In the genomic region with DNA sequence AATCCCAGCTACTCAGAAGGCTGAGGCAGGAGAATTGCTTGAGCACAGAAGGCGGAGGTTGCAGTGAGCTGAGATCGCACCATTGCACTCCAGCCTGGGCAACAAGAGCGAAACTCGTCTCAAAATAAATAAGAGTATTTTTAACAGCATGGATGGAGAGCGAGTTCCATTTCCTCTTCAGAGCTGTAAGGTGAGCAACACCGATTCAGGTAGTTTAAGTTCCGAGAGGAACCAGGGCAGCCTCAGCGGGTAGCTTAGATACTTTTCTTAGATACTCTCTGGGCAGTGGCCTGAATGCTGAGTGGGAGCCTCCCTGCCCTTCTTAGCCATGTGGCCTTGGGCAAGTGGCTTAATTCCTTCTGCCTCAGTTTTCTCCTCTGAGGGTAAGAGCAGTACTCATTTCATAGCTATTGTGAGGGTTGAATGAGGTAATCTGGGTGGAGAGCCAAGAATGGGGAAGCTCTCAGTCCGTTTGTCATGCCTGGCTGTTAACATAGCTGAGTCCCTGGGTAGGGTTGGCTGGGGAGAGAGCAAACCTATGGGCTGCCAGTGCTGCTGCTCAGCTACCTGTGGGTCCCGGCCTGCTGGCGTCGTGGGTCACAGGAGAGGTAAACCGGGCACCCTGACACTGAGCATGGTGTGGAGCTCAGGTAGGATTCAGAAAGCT, we compare ENCODE assay signal across 10 cellular contexts. TPM values are rescaled to one million over a fixed set of nuclear protein-coding genes. Genes with fewer than 3 reads are reported as not detected.
DNase-seq lines count a peak whose midpoint lies in the region; TF ChIP-seq lines count a peak whose summit lies in the region.
"Had no signal": no experiment of that assay in that cellular context is flagged by ENCODE, and none has a peak within 500 bp of the region (broad histone marks: within the 10 kb centered on the region; RNA-seq: fewer than 3 reads in every experiment).

No MANE protein-coding gene starts in this region.

- H3K4me1 ChIP-seq in endodermal cell (ENCODE audit: control insufficient read depth, insufficient read depth, low read length) (peaks cover 7% of the 10 kb centered on the region), neural progenitor cell (peaks cover 36% of the 10 kb centered on the region)

- peaks cover 68% of the 10 kb centered on the region for H4K20me1 ChIP-seq in neural progenitor cell (ENCODE audit: low read depth)

- H3K27ac Mint-ChIP-seq in endodermal cell (peak overlapping the region; percentile 84), neural progenitor cell (peak overlapping the region; percentile 57)
- H3K27ac Mint-ChIP-seq: activated naive CD8-positive, alpha-beta T cell treated with anti-CD3 and anti-CD28 coated beads, Interleukin-2, amount 10 ng/mL, durations not matched to agents 7 days and 5 days had no signal

- H3K4me3 ChIP-seq in endodermal cell (ENCODE audit: low read length) = peak overlapping the region; percentile 1
- no peak overlapping the region for H3K4me3 ChIP-seq in neural progenitor cell

- H2AFZ ChIP-seq in neural progenitor cell (replicated peaks) = no peak overlapping the region

- TF ChIP-seq CTCF in endodermal cell (conservative IDR thresholded peaks at IDR 0.05) = no peak
- no peak for TF ChIP-seq CTCF in neural progenitor cell (IDR thresholded peaks at IDR 0.05)

- H3K36me3 Mint-ChIP-seq in endodermal cell (ENCODE audit: low read depth) (peaks cover 7% of the 10 kb centered on the region), neural progenitor cell (peaks cover 3% of the 10 kb centered on the region)

- H3K4me2 ChIP-seq in neural progenitor cell = peak overlapping the region; percentile 24

- H3K9me3 ChIP-seq in endodermal cell (ENCODE audit: control insufficient read depth, low read length) (no peaks in the 10 kb centered on the region), neural progenitor cell (ENCODE audit: low read depth) (no peaks in the 10 kb centered on the region)

- H3K4me1 Mint-ChIP-seq in endodermal cell (peaks cover 44% of the 10 kb centered on the region), neural progenitor cell (peaks cover 57% of the 10 kb centered on the region)

- H3K27ac ChIP-seq in endodermal cell (ENCODE audit: low read depth, low read length) = no peak overlapping the region
- no peak overlapping the region for H3K27ac ChIP-seq in neural progenitor cell

- peaks cover 36% of the 10 kb centered on the region for H3F3A ChIP-seq in neural progenitor cell (ENCODE audit: low read depth)

- H3K4me3 Mint-ChIP-seq in endodermal cell (no peak overlapping the region), neural progenitor cell (no peak overlapping the region)
- H3K4me3 Mint-ChIP-seq: activated naive CD8-positive, alpha-beta T cell treated with anti-CD3 and anti-CD28 coated beads, Interleukin-2, amount 10 ng/mL, durations not matched to agents 7 days and 5 days had no signal

- DNase-seq in GM04503 (ENCODE audit: low read depth) (peak; percentile 77), NAMALWA (ENCODE audit: low spot score) (peak; percentile 26), endodermal cell (peak; percentile 51), neural progenitor cell (ENCODE audit: low spot score) (peak; percentile 35), DMS79 treated with DMSO at 0.1 percent for 48 hours (lab: John Stamatoyannopoulos, UW) (no peak), inferior parietal cortex (ENCODE audit: extremely low spot score) (no peak), RPMI8226 (no peak)
- DNase-seq in NK-92 treated with Interleukin-12 subunit alpha and Interleukin-12 subunit beta, amount 100 ng/mL, for 24 hours (lab: John Stamatoyannopoulos, UW) = no peak
- DNase-seq: activated naive CD8-positive, alpha-beta T cell treated with anti-CD3 and anti-CD28 coated beads, Interleukin-2, amount 10 ng/mL, durations not matched to agents 7 days and 5 days; nucleus accumbens had no signal

- no peaks in the 10 kb centered on the region for H3K9me3 Mint-ChIP-seq in endodermal cell
- no peaks in the 10 kb centered on the region for H3K9me3 Mint-ChIP-seq in neural progenitor cell
- H3K9me3 Mint-ChIP-seq: activated naive CD8-positive, alpha-beta T cell treated with anti-CD3 and anti-CD28 coated beads, Interleukin-2, amount 10 ng/mL, durations not matched to agents 7 days and 5 days had no signal

- 88 to 97% methylated on average over 12 to 13 of the region's 13 CpGs for WGBS in endodermal cell (ENCODE audit: insufficient coverage in 1 of 2, insufficient read length in 1 of 2), 2 experiments

- peaks cover 76% of the 10 kb centered on the region for H3K79me2 ChIP-seq in neural progenitor cell (ENCODE audit: low read depth)

- H3K27me3 ChIP-seq in endodermal cell (ENCODE audit: control insufficient read depth, insufficient read depth, low read length, poor library complexity, severe bottlenecking) (no peaks in the 10 kb centered on the region), neural progenitor cell (peaks cover 6% of the 10 kb centered on the region)

- H3K36me3 ChIP-seq in endodermal cell (ENCODE audit: control insufficient read depth, insufficient read depth, low read length) (peaks cover 11% of the 10 kb centered on the region), neural progenitor cell (no peaks in the 10 kb centered on the region)

- no peaks in the 10 kb centered on the region for H3K27me3 Mint-ChIP-seq in endodermal cell (ENCODE audit: insufficient read depth)
- H3K27me3 Mint-ChIP-seq in neural progenitor cell (ENCODE audit: insufficient read depth, low read depth) = peaks cover 6% of the 10 kb centered on the region
- H3K27me3 Mint-ChIP-seq: activated naive CD8-positive, alpha-beta T cell treated with anti-CD3 and anti-CD28 coated beads, Interleukin-2, amount 10 ng/mL, durations not matched to agents 7 days and 5 days had no signal

- H3K9ac ChIP-seq in endodermal cell (ENCODE audit: extremely low read depth, low read length, poor library complexity, severe bottlenecking) (no peak overlapping the region), neural progenitor cell (no peak overlapping the region)

RNA-seq across cellular contexts. Expression of gene ATP11A, which starts 4.1 kb away (rescaled TPM):
- total RNA-seq in endodermal cell (100 to 1,000 TPM; 122 to 140 TPM), neural progenitor cell (ENCODE audit: low replicate concordance) (12.6 and 17.6 TPM in 2 replicates)
- polyA plus RNA-seq in endodermal cell (2013, experiment 1 of 2) = 32.6 TPM
- 30.0 TPM for polyA plus RNA-seq in endodermal cell (2013, experiment 2 of 2)

Comparison
In these comparisons a context has a peak if more than half of its experiments do, and no peak if none do; other contexts are left out.
1. DNase-seq: peak in GM04503 (single experiment), NAMALWA (single experiment), endodermal cell (single experiment) and neural progenitor cell (single experiment); none in DMS79 treated with DMSO at 0.1 percent for 48 hours (single experiment), inferior parietal cortex (single experiment), NK-92 treated with Interleukin-12 subunit alpha and Interleukin-12 subunit beta, amount 100 ng/mL, for 24 hours (single experiment) and RPMI8226 (single experiment).